ENCODE assay signal across 8 cellular contexts in genomic region chr16:11258553-11259287, GRCh38. TPM values are rescaled to one million over a fixed set of nuclear protein-coding genes. Genes with fewer than 3 reads are reported as not detected.
DNase-seq lines count a peak whose midpoint lies in the region; ATAC-seq, FAIRE-seq and TF ChIP-seq lines count a peak whose summit lies in the region.

No MANE protein-coding gene starts in this region.

- DNase-seq in GM19240 (ENCODE audit: insufficient read length, low spot score) = peak; percentile 80
- DNase-seq in activated CD4-positive, alpha-beta T cell treated with anti-CD3 and anti-CD28 coated beads, Interleukin-2, amount 10 ng/mL, durations not matched to agents 24 days and 14 days = peak; percentile 91
- DNase-seq in cardiac septum (ENCODE audit: low spot score) = peak; percentile 79
- DNase-seq in small intestine = peak; percentile 79
- DNase-seq in left lung = no peak
- no peak for DNase-seq in BE2C
- DNase-seq in NCI-H524 treated with DMSO at 0.1 percent for 48 hours (lab: John Stamatoyannopoulos, UW) = no peak

- H3K9me3 ChIP-seq in small intestine (ENCODE audit: control insufficient read depth, low read depth) (no peaks in the 10 kb centered on the region), left lung (no peaks in the 10 kb centered on the region), BE2C (no peaks in the 10 kb centered on the region)

- peaks cover 0 to 2% of the 10 kb centered on the region in 2 donors for H3K36me3 ChIP-seq in small intestine (ENCODE audit: control insufficient read depth in 2 of 2, insufficient read depth in 2 of 2, low read length in 2 of 2)
- H3K36me3 ChIP-seq in left lung = peaks cover 0 to 10% of the 10 kb centered on the region in 2 donors
- H3K36me3 ChIP-seq in BE2C = no peaks in the 10 kb centered on the region

- H3K27me3 ChIP-seq in small intestine (ENCODE audit: control insufficient read depth in 2 of 2, insufficient read depth in 2 of 2, low read length in 2 of 2) = no peaks in the 10 kb centered on the region
- peaks cover 0 to 7% of the 10 kb centered on the region in 2 donors for H3K27me3 ChIP-seq in left lung
- peaks cover 12% of the 10 kb centered on the region for H3K27me3 ChIP-seq in BE2C

- no peak for FAIRE-seq in small intestine (lab: Jason Lieb, UNC)

- H3K4me1 ChIP-seq in small intestine (ENCODE audit: control insufficient read depth in 2 of 2, insufficient read depth in 1 of 2, low read depth in 1 of 2, low read length in 1 of 2) = peaks cover 0 to 2% of the 10 kb centered on the region in 2 donors
- peaks cover 20 to 38% of the 10 kb centered on the region in 2 donors for H3K4me1 ChIP-seq in left lung
- no peaks in the 10 kb centered on the region for H3K4me1 ChIP-seq in BE2C

- H3K4me3 ChIP-seq in small intestine (ENCODE audit: low read depth in 1 of 2, low read length in 2 of 2) = no peak overlapping the region
- no peak overlapping the region for H3K4me3 ChIP-seq in left lung
- no peak overlapping the region for H3K4me3 ChIP-seq in BE2C (ENCODE audit: low read depth, low read length)

- no peak for TF ChIP-seq CTCF in left lung (IDR thresholded peaks at IDR 0.05)
- TF ChIP-seq CTCF in BE2C (IDR thresholded peaks at IDR 0.05; ENCODE audit: low read depth, low read length) = no peak

- intact Hi-C loops in activated CD4-positive, alpha-beta T cell treated with anti-CD3 and anti-CD28 coated beads, Interleukin-2, amount 10 ng/mL, durations not matched to agents 24 days and 14 days (cut with micrococcal nuclease) = loop anchor here (2.0 to 10.0 kb wide), 2 partner anchors 70 to 326 kb away; partner anchors contain the start of gene LITAF
- intact Hi-C loops in cardiac septum (cut with DNase I) (loop anchor here (5.0 to 10.0 kb wide), 4 partner anchors 39 to 226 kb away; partner anchors contain the start of gene RMI2), left lung (cut with DNase I) (loop anchor here in 1 of 2 donors (10.0 kb wide), 1 partner anchor 144 kb away; no protein-coding TSS in a partner anchor)

- no peak for ATAC-seq in HG03045 (IDR thresholded peaks at IDR 0.05; ENCODE audit: unreplicated experiment)
- ATAC-seq in left lung = no peak

- H3K9me3 Mint-ChIP-seq in activated CD4-positive, alpha-beta T cell treated with anti-CD3 and anti-CD28 coated beads, Interleukin-2, amount 10 ng/mL, durations not matched to agents 24 days and 14 days = no peaks in the 10 kb centered on the region

- 25 to 36% (median 26%) methylated on average over 10 of the region's 10 CpGs for WGBS in small intestine, 3 donors

- H3K27ac ChIP-seq in small intestine (ENCODE audit: low read depth in 1 of 2, low read length in 1 of 2) = peak overlapping the region; percentile 63 to 79
- H3K27ac ChIP-seq in left lung = peak overlapping the region in 1 of 2 donors; percentile 26

- H3K4me1 Mint-ChIP-seq in activated CD4-positive, alpha-beta T cell treated with anti-CD3 and anti-CD28 coated beads, Interleukin-2, amount 10 ng/mL, durations not matched to agents 24 days and 14 days = peaks cover 44% of the 10 kb centered on the region

- no peaks in the 10 kb centered on the region for H3K27me3 Mint-ChIP-seq in activated CD4-positive, alpha-beta T cell treated with anti-CD3 and anti-CD28 coated beads, Interleukin-2, amount 10 ng/mL, durations not matched to agents 24 days and 14 days

- H3K36me3 Mint-ChIP-seq in activated CD4-positive, alpha-beta T cell treated with anti-CD3 and anti-CD28 coated beads, Interleukin-2, amount 10 ng/mL, durations not matched to agents 24 days and 14 days (ENCODE audit: low read depth) = peaks cover 16% of the 10 kb centered on the region

- H3K27ac Mint-ChIP-seq in activated CD4-positive, alpha-beta T cell treated with anti-CD3 and anti-CD28 coated beads, Interleukin-2, amount 10 ng/mL, durations not matched to agents 24 days and 14 days = peak overlapping the region; percentile 83

- H3K4me3 Mint-ChIP-seq in activated CD4-positive, alpha-beta T cell treated with anti-CD3 and anti-CD28 coated beads, Interleukin-2, amount 10 ng/mL, durations not matched to agents 24 days and 14 days = peak overlapping the region; percentile 73

RNA-seq across cellular contexts. Expression of gene SOCS1, which starts 2.7 kb away (rescaled TPM):
- total RNA-seq in activated CD4-positive, alpha-beta T cell treated with anti-CD3 and anti-CD28 coated beads, Interleukin-2, amount 10 ng/mL, durations not matched to agents 24 days and 14 days = 152 and 153 TPM in 2 replicates
- total RNA-seq in cardiac septum = 1.7 TPM
- polyA plus RNA-seq in small intestine = 10 to 100 TPM in 1 of 3 donors, 1 to 10 TPM in 2; 3.5 to 15.0 (median 6.7) TPM
- 10 to 100 TPM; 11.8 to 21.4 TPM for total RNA-seq in left lung
- polyA plus RNA-seq in BE2C (2012; ENCODE audit: insufficient read depth, insufficient read length, low read depth) = 0.83 TPM

RNA-seq across cellular contexts. Expression of gene TNP2, which starts 10.4 kb away (rescaled TPM):
- total RNA-seq in activated CD4-positive, alpha-beta T cell treated with anti-CD3 and anti-CD28 coated beads, Interleukin-2, amount 10 ng/mL, durations not matched to agents 24 days and 14 days = not detected in 2 replicates
- not detected for total RNA-seq in cardiac septum
- not detected for polyA plus RNA-seq in small intestine
- not detected for total RNA-seq in left lung
- polyA plus RNA-seq in BE2C (2012; ENCODE audit: insufficient read depth, insufficient read length, low read depth) = not detected

RNA-seq across cellular contexts. Expression of gene PRM3, which starts 14.7 kb away (rescaled TPM):
- total RNA-seq in activated CD4-positive, alpha-beta T cell treated with anti-CD3 and anti-CD28 coated beads, Interleukin-2, amount 10 ng/mL, durations not matched to agents 24 days and 14 days = not detected in 2 replicates
- not detected for total RNA-seq in cardiac septum
- polyA plus RNA-seq in small intestine = not detected
- not detected for total RNA-seq in left lung
- polyA plus RNA-seq in BE2C (2012; ENCODE audit: insufficient read depth, insufficient read length, low read depth) = not detected

RNA-seq across cellular contexts. Expression of gene PRM2, which starts 17.6 kb away (rescaled TPM):
- not detected in 2 replicates for total RNA-seq in activated CD4-positive, alpha-beta T cell treated with anti-CD3 and anti-CD28 coated beads, Interleukin-2, amount 10 ng/mL, durations not matched to agents 24 days and 14 days
- total RNA-seq in cardiac septum = not detected
- polyA plus RNA-seq in small intestine = not detected
- not detected for total RNA-seq in left lung
- polyA plus RNA-seq in BE2C (2012; ENCODE audit: insufficient read depth, insufficient read length, low read depth) = not detected

RNA-seq across cellular contexts. Expression of gene PRM1, which starts 22.4 kb away (rescaled TPM):
- not detected in 2 replicates for total RNA-seq in activated CD4-positive, alpha-beta T cell treated with anti-CD3 and anti-CD28 coated beads, Interleukin-2, amount 10 ng/mL, durations not matched to agents 24 days and 14 days
- total RNA-seq in cardiac septum (not detected), left lung (not detected)
- not detected for polyA plus RNA-seq in small intestine
- polyA plus RNA-seq in BE2C (2012; ENCODE audit: insufficient read depth, insufficient read length, low read depth) = not detected

Comparison
In these comparisons a context has a peak if more than half of its experiments do, and no peak if none do; other contexts are left out.
1. DNase-seq: peak in GM19240 (single experiment), activated CD4-positive, alpha-beta T cell treated with anti-CD3 and anti-CD28 coated beads, Interleukin-2, amount 10 ng/mL, durations not matched to agents 24 days and 14 days (single experiment), cardiac septum (single experiment) and small intestine (single experiment); none in left lung (0 of 2), BE2C (single experiment) and NCI-H524 treated with DMSO at 0.1 percent for 48 hours (single experiment).